Comparison of ENCODE assay signal across 1 cellular context in the genomic region with DNA sequence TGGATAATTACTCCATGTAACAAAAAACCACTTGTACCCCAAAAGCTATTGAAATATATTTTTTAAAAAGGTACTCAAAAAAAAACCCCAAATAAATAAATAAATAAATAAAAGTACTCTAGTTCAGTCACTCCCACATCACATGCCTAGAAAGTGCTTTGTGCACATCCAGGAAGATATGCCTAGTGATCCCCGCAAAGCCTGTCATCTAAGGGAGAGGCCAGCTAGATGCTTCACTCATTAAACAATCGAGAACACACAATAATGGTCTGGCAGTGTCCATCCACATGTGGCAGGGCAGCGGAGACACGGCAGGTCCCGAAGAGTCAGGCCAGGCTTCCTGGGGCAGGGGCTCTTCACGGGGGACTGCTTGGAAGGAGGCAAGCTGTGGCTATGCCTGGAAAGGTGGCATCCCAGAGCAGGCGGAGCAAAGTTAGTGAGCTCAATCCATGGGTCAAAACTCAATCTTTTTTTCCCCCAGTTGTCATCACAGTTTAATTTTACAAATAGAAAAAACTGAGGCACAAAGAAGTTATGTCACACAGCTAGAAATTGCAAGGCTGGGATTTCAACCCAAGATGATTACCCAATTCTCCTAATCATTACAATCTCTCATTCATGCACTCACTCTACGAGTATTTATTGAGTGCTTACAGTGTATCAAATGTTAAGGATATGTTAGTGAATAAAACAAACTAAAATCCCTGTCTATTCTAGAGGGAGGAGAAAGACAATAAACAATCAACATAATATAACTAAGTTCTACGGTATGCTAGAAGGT.
TF ChIP-seq lines count a peak whose summit lies in the region.

No MANE protein-coding gene starts in this region.

TF ChIP-seq in GM23338, 12 proteins besides CTCF, POLR2A, EP300 and RAD21 (continued from another document):
- TF ChIP-seq, protein P1, sequence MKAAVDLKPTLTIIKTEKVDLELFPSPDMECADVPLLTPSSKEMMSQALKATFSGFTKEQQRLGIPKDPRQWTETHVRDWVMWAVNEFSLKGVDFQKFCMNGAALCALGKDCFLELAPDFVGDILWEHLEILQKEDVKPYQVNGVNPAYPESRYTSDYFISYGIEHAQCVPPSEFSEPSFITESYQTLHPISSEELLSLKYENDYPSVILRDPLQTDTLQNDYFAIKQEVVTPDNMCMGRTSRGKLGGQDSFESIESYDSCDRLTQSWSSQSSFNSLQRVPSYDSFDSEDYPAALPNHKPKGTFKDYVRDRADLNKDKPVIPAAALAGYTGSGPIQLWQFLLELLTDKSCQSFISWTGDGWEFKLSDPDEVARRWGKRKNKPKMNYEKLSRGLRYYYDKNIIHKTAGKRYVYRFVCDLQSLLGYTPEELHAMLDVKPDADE (IDR thresholded peaks at IDR 0.05) = no peak
